ENCODE assay signal across 2 cellular contexts in genomic region chr17:29835438-29836351, GRCh38.
TF ChIP-seq lines count a peak whose summit lies in the region.

No MANE protein-coding gene starts in this region.

TF ChIP-seq in A549, 52 proteins besides CTCF, POLR2A, EP300 and RAD21 (continued from another document):
- TF ChIP-seq E2F6 (IDR thresholded peaks at IDR 0.05; ENCODE audit: borderline replicate concordance, low read depth) (no peak), RNF2 (IDR thresholded peaks at IDR 0.05; ENCODE audit: borderline replicate concordance, low read depth) (no peak)

TF ChIP-seq in WTC11, 78 proteins besides CTCF, POLR2A, EP300 and RAD21 (continued from another document):
- TF ChIP-seq ZBTB43 (CRISPR knock-in tag; IDR thresholded peaks at IDR 0.05) (no peak), NFE2L1 (CRISPR knock-in tag; IDR thresholded peaks at IDR 0.05) (no peak), GABPB1 (CRISPR knock-in tag; IDR thresholded peaks at IDR 0.05) (no peak), JUN (CRISPR knock-in tag; IDR thresholded peaks at IDR 0.05) (no peak), RELA (CRISPR knock-in tag; IDR thresholded peaks at IDR 0.05; ENCODE audit: borderline replicate concordance) (no peak), OVOL2 (CRISPR knock-in tag; IDR thresholded peaks at IDR 0.05; ENCODE audit: borderline replicate concordance) (no peak)
